1 cellular context compared by ENCODE assay signal in the genomic region with DNA sequence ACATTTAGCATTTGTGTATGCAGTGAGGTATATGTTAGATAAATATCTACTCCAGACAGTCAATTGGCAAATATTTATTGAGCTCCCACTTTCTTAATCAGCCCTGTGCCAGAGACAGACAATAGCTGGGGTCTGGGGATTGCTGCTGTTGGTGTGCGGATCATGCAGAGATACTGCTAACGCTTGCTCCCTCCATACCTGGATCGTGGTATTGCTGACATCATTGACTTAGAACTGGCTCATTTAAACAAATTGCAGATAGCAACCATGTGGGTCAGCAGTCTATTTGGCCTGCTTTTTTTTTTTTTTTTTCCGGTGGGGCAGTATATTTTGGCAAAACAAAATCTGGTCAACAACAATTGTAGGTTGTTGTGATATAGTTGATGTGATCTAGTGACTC.
A peak's percentile ranks its signal among the peaks of the same experiment; 100 is the strongest.
TF ChIP-seq lines count a peak whose summit lies in the region.

No MANE protein-coding gene starts in this region.

TF ChIP-seq in K562, 482 proteins besides CTCF, POLR2A, EP300 and RAD21:
- TF ChIP-seq JUND (IDR thresholded peaks at IDR 0.05; ENCODE audit: borderline replicate concordance, low read depth, low read length) (0 out of 2 replicates have a peak, but pooled peaks have one; percentile 10), JUND (tag; IDR thresholded peaks at IDR 0.05; ENCODE audit: borderline replicate concordance, low read depth, low read length) (no peak), CREBBP (IDR thresholded peaks at IDR 0.05; ENCODE audit: low read depth, low read length) (no peak)
